ENCODE assay signal across 8 cellular contexts in genomic region chr5:76402251-76402879, GRCh38. TPM values are rescaled to one million over a fixed set of nuclear protein-coding genes. Genes with fewer than 3 reads are reported as not detected.
DNase-seq lines count a peak whose midpoint lies in the region; ATAC-seq and TF ChIP-seq lines count a peak whose summit lies in the region.

No MANE protein-coding gene starts in this region.

- DNase-seq in RWPE1 (ENCODE audit: low spot score), result peak; percentile 20
- DNase-seq in activated gamma-delta T cell treated with Interleukin-2 at 50 U/mL for 16 hours, result peak; percentile 72
- peak; percentile 33 to 64 (median 63) for DNase-seq in right cardiac atrium
- no peak for DNase-seq in uterus
- no peak for DNase-seq in SJCRH30

- CTCF ChIA-PET in RWPE1 (lab: Yijun Ruan, JAX), result interaction anchor here (0.5 to 1.1 kb wide), 12 partner anchors 12 to 599 kb away, joined by 3 to 5 read pairs (median 3); no protein-coding TSS in a partner anchor

- H3K9me3 ChIP-seq in right cardiac atrium (ENCODE audit: control insufficient read depth, low read length), result no peaks in the 10 kb centered on the region
- no peaks in the 10 kb centered on the region for H3K9me3 ChIP-seq in skeletal muscle tissue (ENCODE audit: control insufficient read depth in 3 of 3, low read length in 3 of 3)
- no peaks in the 10 kb centered on the region for H3K9me3 ChIP-seq in uterus
- no peaks in the 10 kb centered on the region for H3K9me3 ChIP-seq in SJCRH30 (replicated peaks)

- TF ChIP-seq CTCF in RWPE1 (conservative IDR thresholded peaks at IDR 0.05; ENCODE audit: low read depth) (no peak), uterus (IDR thresholded peaks at IDR 0.05) (no peak)

- POLR2A ChIA-PET in RWPE1 (lab: Yijun Ruan, JAX; ENCODE audit: low non-redundant PET), result no interaction called here

- H3K4me3 ChIP-seq in right cardiac atrium (ENCODE audit: low read length) (peak overlapping the region; percentile 63), skeletal muscle tissue (ENCODE audit: low read length in 3 of 3) (peak overlapping the region; percentile 49 to 66 (median 54)), uterus (peak overlapping the region in 1 of 2 donors; percentile 47), SJCRH30 (no peak overlapping the region)

- 4% methylated on average over 24 of the region's 24 CpGs for WGBS in right cardiac atrium

- H3K27ac ChIP-seq in RWPE1 (no peak overlapping the region), right cardiac atrium (ENCODE audit: low read length) (peak overlapping the region; percentile 23), skeletal muscle tissue (ENCODE audit: low read depth, low read length) (peak overlapping the region; percentile 73), uterus (no peak overlapping the region), SJCRH30 (no peak overlapping the region)

- peak overlapping the region in 1 of 3 donors; percentile 25 for H3K9ac ChIP-seq in skeletal muscle tissue (ENCODE audit: low read depth in 1 of 3, low read length in 3 of 3)

- H3K27me3 ChIP-seq in right cardiac atrium (ENCODE audit: control insufficient read depth, insufficient read depth), result peaks cover 4% of the 10 kb centered on the region
- H3K27me3 ChIP-seq in skeletal muscle tissue (ENCODE audit: control insufficient read depth in 3 of 3, insufficient read depth in 3 of 3, low read length in 3 of 3), result peaks cover 9 to 19% (median 9%) of the 10 kb centered on the region in 3 donors
- no peaks in the 10 kb centered on the region for H3K27me3 ChIP-seq in uterus
- no peaks in the 10 kb centered on the region for H3K27me3 ChIP-seq in SJCRH30

- peak; percentile 30 for ATAC-seq in GM18870 (IDR thresholded peaks at IDR 0.05; ENCODE audit: unreplicated experiment)
- peak; percentile 30 for ATAC-seq in HG03060 (IDR thresholded peaks at IDR 0.05; ENCODE audit: low read depth, unreplicated experiment)
- ATAC-seq in right cardiac atrium, result peak; percentile 50 to 64

- no peak for TF ChIP-seq POLR2A in uterus (IDR thresholded peaks at IDR 0.05)

- H3K4me1 ChIP-seq in right cardiac atrium (ENCODE audit: control insufficient read depth, insufficient read depth, low read length), result no peaks in the 10 kb centered on the region
- peaks cover 0 to 6% (median 3%) of the 10 kb centered on the region in 3 donors for H3K4me1 ChIP-seq in skeletal muscle tissue (ENCODE audit: control insufficient read depth in 3 of 3, insufficient read depth in 3 of 3, low read length in 3 of 3)
- H3K4me1 ChIP-seq in uterus, result no peaks in the 10 kb centered on the region
- no peaks in the 10 kb centered on the region for H3K4me1 ChIP-seq in SJCRH30

- H3K36me3 ChIP-seq in skeletal muscle tissue (ENCODE audit: control insufficient read depth in 3 of 3, insufficient read depth in 3 of 3, low read length in 3 of 3) (no peaks in the 10 kb centered on the region), uterus (no peaks in the 10 kb centered on the region), SJCRH30 (no peaks in the 10 kb centered on the region)

- intact Hi-C loops in right cardiac atrium (cut with DNase I) (no loop called here), uterus (cut with DNase I; ENCODE audit: low total_unique reads) (no loop called here)

RNA-seq across cellular contexts. Expression of gene IQGAP2, which starts 0.7 kb away (rescaled TPM):
- total RNA-seq in right cardiac atrium, result 1 to 10 TPM; 5.2 to 9.2 (median 6.3) TPM
- polyA plus RNA-seq in right cardiac atrium, result 3.0 TPM
- 11.5 TPM for total RNA-seq in skeletal muscle tissue
- total RNA-seq in uterus, result 10 to 100 TPM in 1 of 4 donors, 1 to 10 TPM in 3; 7.1 to 49.2 (median 9.4) TPM
- 8.5 and 11.4 TPM in 2 replicates for total RNA-seq in SJCRH30 (2014; rRNA removed; shearing (Covaris generic))

Comparison
In these comparisons a context has a peak if more than half of its experiments do, and no peak if none do; other contexts are left out.
1. DNase-seq: peak in RWPE1 (single experiment), activated gamma-delta T cell treated with Interleukin-2 at 50 U/mL for 16 hours (single experiment) and right cardiac atrium (3 of 3); none in uterus (0 of 2) and SJCRH30 (0 of 2).
2. H3K27ac ChIP-seq: peak in right cardiac atrium (single experiment) and skeletal muscle tissue (single experiment); none in RWPE1 (single experiment), uterus (0 of 2) and SJCRH30 (single experiment).
3. Peak in every context shown above with its lines, with median percentiles within 50 percentile points of each other: ATAC-seq.